Comparison of ENCODE assay signal across 1 cellular context in genomic region chr2:64951306-64951953, GRCh38.
TF ChIP-seq lines count a peak whose summit lies in the region.

No MANE protein-coding gene starts in this region.

TF ChIP-seq in IMR-90, 13 proteins besides CTCF, POLR2A, EP300 and RAD21 (continued from another document):
- TF ChIP-seq USF2 (IDR thresholded peaks at IDR 0.05; ENCODE audit: low read depth, low read length), result no peak
